19 cellular contexts compared by ENCODE assay signal in genomic region chr7:137172105-137172590, GRCh38.
"Had no signal": no experiment of that assay in that cellular context is flagged by ENCODE, and none has a peak within 500 bp of the region (broad histone marks: within the 10 kb centered on the region; RNA-seq: fewer than 3 reads in every experiment).

No MANE protein-coding gene starts in this region.

- ATAC-seq: heart left ventricle; left colon; left ventricle myocardium superior; natural killer cell treated with Interleukin-12 subunit alpha and Interleukin-12 subunit beta and Interleukin-15 and Interleukin-18, amount 100 ng/mL, for 72 hours; right cardiac atrium had no signal

- H3K4me1 ChIP-seq: neural progenitor cell had no signal

- H3K27ac ChIP-seq: dorsolateral prefrontal cortex, heart left ventricle, neural progenitor cell, ovary had no signal

- H3K4me3 ChIP-seq: dorsolateral prefrontal cortex, heart left ventricle, lung, neural progenitor cell, ovary had no signal

- H3K36me3 ChIP-seq: heart left ventricle, neural progenitor cell, ovary had no signal

- DNase-seq: dorsolateral prefrontal cortex; effector CD8-positive, alpha-beta T cell; foreskin melanocyte; heart left ventricle; hippocampal formation; left colon; left ventricle myocardium superior; mesenchymal stem cell; midbrain; nucleus accumbens; ovary; right cardiac atrium; small intestine; stimulated activated CD4-positive, alpha-beta T cell treated with anti-CD3 and anti-CD28 coated beads, Interleukin-12 subunit alpha, Interleukin-12 subunit beta, amount 100 ng/mL, for 4 hours; stimulated activated naive CD4-positive, alpha-beta T cell treated with Interleukin-2 at 50 U/mL for 16 hours; trophoblast cell had no signal

- H3K9me3 ChIP-seq: heart left ventricle, ovary had no signal

- H3K27me3 ChIP-seq: dorsolateral prefrontal cortex, heart left ventricle, neural progenitor cell, ovary had no signal
